In the genomic region with DNA sequence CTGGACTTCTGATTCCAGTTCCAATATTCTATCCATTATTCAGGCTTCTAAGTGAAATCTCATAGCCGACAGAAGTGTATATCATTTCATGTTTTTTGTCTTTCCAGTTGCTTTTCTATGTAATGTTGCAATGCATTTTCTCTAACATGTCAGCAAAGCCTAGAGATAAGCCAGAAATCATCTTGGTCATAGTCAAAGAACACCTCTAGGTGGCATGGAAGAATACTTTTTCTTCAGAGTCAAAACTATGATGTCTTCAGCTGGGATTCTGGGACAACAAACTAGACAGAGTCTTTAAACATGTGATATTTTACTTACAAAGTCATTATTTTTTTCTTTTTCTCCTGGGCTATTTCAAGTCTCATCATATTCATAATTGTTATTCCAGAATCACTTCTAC, we compare ENCODE assay signal across 8 cellular contexts. TPM values are rescaled to one million over a fixed set of nuclear protein-coding genes. Genes with fewer than 3 reads are reported as not detected.
A peak's percentile ranks its signal among the peaks of the same experiment; 100 is the strongest.
DNase-seq lines count a peak whose midpoint lies in the region; ATAC-seq, FAIRE-seq and TF ChIP-seq lines count a peak whose summit lies in the region.

No MANE protein-coding gene starts in this region.

- POLR2A ChIA-PET in CD4-positive, alpha-beta memory T cell (lab: Charles Lee; ENCODE audit: partially characterized antibody), result no interaction called here

- intact Hi-C loops in Right ventricle myocardium superior (cut with DNase I), result no loop called here
- intact Hi-C loops in CD4-positive, alpha-beta memory T cell (cut with micrococcal nuclease), result no loop called here

- H3K27ac ChIP-seq in upper lobe of left lung, result no peak overlapping the region
- H3K27ac ChIP-seq in CD4-positive, alpha-beta memory T cell (ENCODE audit: low read depth, low read length), result no peak overlapping the region

- FAIRE-seq in islet of Langerhans (lab: Jason Lieb, UNC), result peak; percentile 99

- H3K4me1 ChIP-seq in upper lobe of left lung, result peaks cover 11 to 14% (median 12%) of the 10 kb centered on the region in 4 donors
- H3K4me1 ChIP-seq in CD4-positive, alpha-beta memory T cell (ENCODE audit: insufficient read depth, low read length), result no peaks in the 10 kb centered on the region

- H3K9me3 Mint-ChIP-seq in activated T-helper 17 cell treated with anti-CD3 and anti-CD28 coated beads, Interleukin-2, amount 50 U/mL, for 72 hours, result no peaks in the 10 kb centered on the region
- no peaks in the 10 kb centered on the region for H3K9me3 Mint-ChIP-seq in CD4-positive, alpha-beta memory T cell

- no peak for TF ChIP-seq EP300 in upper lobe of left lung (IDR thresholded peaks at IDR 0.05)

- peak; percentile 31; the same call in 1 of the 2 replicates for TF ChIP-seq CTCF in GM12874 (IDR thresholded peaks at IDR 0.05; ENCODE audit: insufficient read depth, low read depth, low read length)
- no peak for TF ChIP-seq CTCF in upper lobe of left lung (IDR thresholded peaks at IDR 0.05)

- peaks cover 3% of the 10 kb centered on the region for H3K4me1 Mint-ChIP-seq in activated T-helper 17 cell treated with anti-CD3 and anti-CD28 coated beads, Interleukin-2, amount 50 U/mL, for 72 hours
- H3K4me1 Mint-ChIP-seq in CD4-positive, alpha-beta memory T cell, result peaks cover 2 to 9% (median 7%) of the 10 kb centered on the region in 4 donors

- H3K4me3 Mint-ChIP-seq in activated T-helper 17 cell treated with anti-CD3 and anti-CD28 coated beads, Interleukin-2, amount 50 U/mL, for 72 hours, result no peak overlapping the region
- no peak overlapping the region for H3K4me3 Mint-ChIP-seq in CD4-positive, alpha-beta memory T cell

- no peak overlapping the region for H3K4me3 ChIP-seq in upper lobe of left lung
- no peak overlapping the region for H3K4me3 ChIP-seq in CD4-positive, alpha-beta memory T cell (ENCODE audit: low read length in 2 of 2)

- H3K27ac Mint-ChIP-seq in activated T-helper 17 cell treated with anti-CD3 and anti-CD28 coated beads, Interleukin-2, amount 50 U/mL, for 72 hours, result no peak overlapping the region
- no peak overlapping the region for H3K27ac Mint-ChIP-seq in CD4-positive, alpha-beta memory T cell

- no peaks in the 10 kb centered on the region for H3K36me3 ChIP-seq in upper lobe of left lung
- no peaks in the 10 kb centered on the region for H3K36me3 ChIP-seq in CD4-positive, alpha-beta memory T cell (ENCODE audit: insufficient read depth, low read length)

- H3K9me3 ChIP-seq in upper lobe of left lung, result no peaks in the 10 kb centered on the region
- no peaks in the 10 kb centered on the region for H3K9me3 ChIP-seq in CD4-positive, alpha-beta memory T cell (ENCODE audit: control insufficient read depth in 1 of 2, low read length in 2 of 2)

- ATAC-seq in GM21786 (IDR thresholded peaks at IDR 0.05; ENCODE audit: unreplicated experiment) (peak; percentile 32), upper lobe of left lung (ENCODE audit: low FRiP score in 2 of 2) (no peak), Right ventricle myocardium superior (ENCODE audit: poor library complexity) (no peak)
- no peak for ATAC-seq in activated T-helper 17 cell treated with anti-CD3 and anti-CD28 coated beads, Interleukin-2, amount 50 U/mL, for 72 hours (replicated peaks)

- TF ChIP-seq POLR2A in upper lobe of left lung (IDR thresholded peaks at IDR 0.05), result no peak

- 65 to 72% methylated on average over 1 of the region's 1 CpG for WGBS in upper lobe of left lung, 2 donors

- H3K27me3 ChIP-seq in upper lobe of left lung, result peaks cover 0 to 11% (median 5%) of the 10 kb centered on the region in 4 donors
- H3K27me3 ChIP-seq in CD4-positive, alpha-beta memory T cell (ENCODE audit: insufficient read depth, low read length), result peaks cover 7% of the 10 kb centered on the region

- H3K36me3 Mint-ChIP-seq in activated T-helper 17 cell treated with anti-CD3 and anti-CD28 coated beads, Interleukin-2, amount 50 U/mL, for 72 hours (ENCODE audit: low read depth), result no peaks in the 10 kb centered on the region
- no peaks in the 10 kb centered on the region for H3K36me3 Mint-ChIP-seq in CD4-positive, alpha-beta memory T cell

- CTCF ChIA-PET in CD4-positive, alpha-beta memory T cell (lab: Charles Lee; ENCODE audit: partially characterized antibody), result no interaction called here

- DNase-seq in NCI-H345 treated with DMSO at 0.1 percent for 48 hours (lab: John Stamatoyannopoulos, UW; ENCODE audit: unreplicated experiment) (peak; percentile 10), upper lobe of left lung (no peak), Right ventricle myocardium superior (no peak)
- DNase-seq in CD4-positive, alpha-beta memory T cell, result no peak

- H3K27me3 Mint-ChIP-seq in activated T-helper 17 cell treated with anti-CD3 and anti-CD28 coated beads, Interleukin-2, amount 50 U/mL, for 72 hours, result peaks cover 46% of the 10 kb centered on the region
- peaks cover 25 to 39% of the 10 kb centered on the region in 2 donors for H3K27me3 Mint-ChIP-seq in CD4-positive, alpha-beta memory T cell

RNA-seq across cellular contexts. Expression of gene GAS2, which starts 4.4 kb away (rescaled TPM):
- total RNA-seq in upper lobe of left lung (1 to 10 TPM in 5 of 6 donors, not detected in 1; 1.5 to 6.3 (median 2.1) TPM), Right ventricle myocardium superior (9.7 TPM)
- 1 to 10 TPM; 1.2 to 1.5 TPM for total RNA-seq in activated T-helper 17 cell treated with anti-CD3 and anti-CD28 coated beads, Interleukin-2, amount 50 U/mL, for 72 hours
- 1 to 10 TPM; 3.3 to 3.4 TPM for total RNA-seq in CD4-positive, alpha-beta memory T cell
- 1 to 10 TPM; 2.7 to 3.0 TPM for polyA plus RNA-seq in CD4-positive, alpha-beta memory T cell

RNA-seq across cellular contexts. Expression of gene FANCF, which starts 45.2 kb away (rescaled TPM):
- total RNA-seq in upper lobe of left lung, result 10 to 100 TPM in 1 of 6 donors, 1 to 10 TPM in 5; 2.4 to 10.9 (median 7.8) TPM
- 10 to 100 TPM in 1 of 2 donors, 1 to 10 TPM in 1; 7.3 to 10.9 TPM for total RNA-seq in activated T-helper 17 cell treated with anti-CD3 and anti-CD28 coated beads, Interleukin-2, amount 50 U/mL, for 72 hours
- total RNA-seq in Right ventricle myocardium superior, result 4.1 TPM
- total RNA-seq in CD4-positive, alpha-beta memory T cell, result 10 to 100 TPM; 22.2 to 23.5 TPM
- 10 to 100 TPM in 1 of 2 donors, 1 to 10 TPM in 1; 8.6 to 17.7 TPM for polyA plus RNA-seq in CD4-positive, alpha-beta memory T cell
